26 cellular contexts compared by ENCODE assay signal in the genomic region with DNA sequence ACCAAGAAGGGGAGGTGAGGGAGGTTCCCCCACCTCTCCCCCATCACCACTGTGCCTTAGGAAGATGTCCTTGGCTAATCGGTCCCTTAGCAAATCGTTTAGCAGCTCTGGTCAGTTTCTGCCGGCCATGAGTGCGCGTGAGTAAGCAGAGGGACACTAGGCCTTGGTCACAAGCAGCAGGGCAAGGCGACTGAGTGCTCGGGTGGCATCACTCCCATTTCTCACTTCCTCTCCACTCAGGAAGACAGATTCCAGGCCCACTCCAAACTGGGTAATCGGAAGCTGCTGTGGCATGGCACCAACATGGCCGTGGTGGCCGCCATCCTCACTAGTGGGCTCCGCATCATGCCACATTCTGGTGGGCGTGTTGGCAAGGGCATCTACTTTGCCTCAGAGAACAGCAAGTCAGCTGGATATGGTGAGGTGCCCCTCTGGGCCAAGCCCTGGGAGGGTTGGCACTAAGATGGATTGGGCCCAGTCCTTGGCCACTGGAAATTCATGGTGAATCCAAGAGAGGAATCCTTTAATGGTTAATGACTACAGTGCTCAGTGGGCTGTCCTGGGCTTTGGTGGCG. TPM values are rescaled to one million over a fixed set of nuclear protein-coding genes. Genes with fewer than 3 reads are reported as not detected.
DNase-seq lines count a peak whose midpoint lies in the region; ATAC-seq and TF ChIP-seq lines count a peak whose summit lies in the region.
"Had no signal": no experiment of that assay in that cellular context is flagged by ENCODE, and none has a peak within 500 bp of the region (broad histone marks: within the 10 kb centered on the region; RNA-seq: fewer than 3 reads in every experiment).

No MANE protein-coding gene starts in this region.

- peaks cover 7% of the 10 kb centered on the region for H3K79me2 ChIP-seq in osteoblast (ENCODE audit: insufficient read depth, low read length)

- CTCF ChIA-PET in IMR-90 (lab: Yijun Ruan, JAX) = no interaction called here

- H3K4ac ChIP-seq in IMR-90 (ENCODE audit: low read depth, low read length) = no peak overlapping the region

- dilution Hi-C loops in IMR-90 (cut with HindIII; ENCODE audit: low sequenced_read_pairs, unreplicated experiment) = no loop called here

- peaks cover 3% of the 10 kb centered on the region for H4K20me1 ChIP-seq in IMR-90 (ENCODE audit: insufficient read depth, low read length)
- H4K20me1 ChIP-seq in osteoblast (ENCODE audit: insufficient read depth, low read length) = no peaks in the 10 kb centered on the region

- no peak overlapping the region for H4K91ac ChIP-seq in IMR-90 (ENCODE audit: insufficient read depth, low read depth, low read length)

- peaks cover 12% of the 10 kb centered on the region for H3K9me1 ChIP-seq in IMR-90 (ENCODE audit: insufficient read depth, low read length)

- no peak overlapping the region for H3K23ac ChIP-seq in IMR-90 (ENCODE audit: low read depth, low read length)

- no peak overlapping the region for H3K4me3 ChIP-seq in IMR-90 (ENCODE audit: insufficient read depth, low read depth, low read length)
- H3K4me3 ChIP-seq in endodermal cell (ENCODE audit: low read length) = no peak overlapping the region
- no peak overlapping the region for H3K4me3 ChIP-seq in osteoblast (ENCODE audit: insufficient read depth, low read length)
- H3K4me3 ChIP-seq: BLaER1 treated with 17β-estradiol and CSF1 and Interleukin-3, amounts not matched to agents 10 nM and 100 nM; PC-9 had no signal

- TF ChIP-seq RAD21 in IMR-90 (IDR thresholded peaks at IDR 0.05; ENCODE audit: low read length) = no peak

- TF ChIP-seq CTCF in IMR-90 (conservative IDR thresholded peaks at IDR 0.05; ENCODE audit: low read depth, low read length) (no peak), endodermal cell (conservative IDR thresholded peaks at IDR 0.05) (no peak), osteoblast (IDR thresholded peaks at IDR 0.05; ENCODE audit: extremely low read depth, low read depth, low read length) (no peak), CD14-positive monocyte (IDR thresholded peaks at IDR 0.05) (no peak)

- no peaks in the 10 kb centered on the region for H3K27me3 ChIP-seq in IMR-90 (ENCODE audit: control insufficient read depth, insufficient read depth, low read length)
- peaks cover 22% of the 10 kb centered on the region for H3K27me3 ChIP-seq in endodermal cell (ENCODE audit: control insufficient read depth, insufficient read depth, low read length, poor library complexity, severe bottlenecking)
- H3K27me3 ChIP-seq in osteoblast (ENCODE audit: insufficient read depth, low read length) = no peaks in the 10 kb centered on the region
- H3K27me3 ChIP-seq: BLaER1 treated with 17β-estradiol and CSF1 and Interleukin-3, amounts not matched to agents 10 nM and 100 nM had no signal

- no peak for ATAC-seq in IMR-90 (ENCODE audit: low read depth)
- no peak for ATAC-seq in HG02798 (IDR thresholded peaks at IDR 0.05; ENCODE audit: poor library complexity, unreplicated experiment)
- ATAC-seq: HepG2 had no signal

- intact Hi-C loops in IMR-90 (cut with micrococcal nuclease) (no loop called here), CD14-positive monocyte (cut with micrococcal nuclease) (no loop called here)

- H3K4me1 ChIP-seq in IMR-90 (ENCODE audit: control insufficient read depth, insufficient read depth, low read length) (peaks cover 12% of the 10 kb centered on the region), endodermal cell (ENCODE audit: control insufficient read depth, insufficient read depth, low read length) (peaks cover 6% of the 10 kb centered on the region), osteoblast (ENCODE audit: insufficient read depth, low read length) (peaks cover 18% of the 10 kb centered on the region)

- H3K18ac ChIP-seq in IMR-90 (ENCODE audit: low read depth, low read length) = no peak overlapping the region

- H3K56ac ChIP-seq in IMR-90 (ENCODE audit: extremely low read depth, insufficient read depth, low read length) = no peak overlapping the region

- peaks cover 2% of the 10 kb centered on the region for H3K36me3 Mint-ChIP-seq in T-helper 2 cell treated with Interferon-gamma antibody and Interleukin-4, amounts not matched to agents 5 μg/mL and 100 μg/mL, for 36 hours (ENCODE audit: low read depth)
- H3K36me3 Mint-ChIP-seq in endodermal cell (ENCODE audit: low read depth) (no peaks in the 10 kb centered on the region), CD14-positive monocyte (no peaks in the 10 kb centered on the region)

- H3K27me3 Mint-ChIP-seq in T-helper 2 cell treated with Interferon-gamma antibody and Interleukin-4, amounts not matched to agents 5 μg/mL and 100 μg/mL, for 36 hours (ENCODE audit: low read depth) = no peaks in the 10 kb centered on the region
- H3K27me3 Mint-ChIP-seq in endodermal cell (ENCODE audit: insufficient read depth) (peaks cover 30% of the 10 kb centered on the region), CD14-positive monocyte (ENCODE audit: low read depth in 3 of 3) (peaks cover 0 to 4% (median 2%) of the 10 kb centered on the region in 3 donors)

- H3K36me3 ChIP-seq in IMR-90 (ENCODE audit: control insufficient read depth, insufficient read depth, low read length) = peaks cover 2% of the 10 kb centered on the region; the same call in 1 of the 2 replicates
- no peaks in the 10 kb centered on the region for H3K36me3 ChIP-seq in endodermal cell (ENCODE audit: control insufficient read depth, insufficient read depth, low read length)
- peaks cover 24% of the 10 kb centered on the region for H3K36me3 ChIP-seq in osteoblast (ENCODE audit: insufficient read depth, low read length)
- H3K36me3 ChIP-seq: BLaER1 treated with 17β-estradiol and CSF1 and Interleukin-3, amounts not matched to agents 10 nM and 100 nM had no signal

- no peak overlapping the region for H2BK15ac ChIP-seq in IMR-90 (ENCODE audit: low read depth, low read length)

- no peak overlapping the region for H2BK5ac ChIP-seq in IMR-90 (ENCODE audit: low read depth, low read length, poor library complexity, severe bottlenecking)

- H3K27ac ChIP-seq in IMR-90 (ENCODE audit: insufficient read depth, low read length) (no peak overlapping the region), endodermal cell (ENCODE audit: low read depth, low read length) (no peak overlapping the region), osteoblast (ENCODE audit: low read depth, low read length) (no peak overlapping the region)
- H3K27ac ChIP-seq: 22Rv1; BLaER1 treated with 17β-estradiol and CSF1 and Interleukin-3, amounts not matched to agents 10 nM and 100 nM; PC-9 had no signal

- no TSS peak for BruUV-seq in IMR-90 (replicated peaks; lab: Mats Ljungman, UMichigan)

- in situ Hi-C loops in IMR-90 (cut with MboI; ENCODE audit: low sequenced_read_pairs) = loop anchor here (25.0 kb wide), 1 partner anchor 559 kb away; the partner anchor contains the start of genes MANF and RBM15B

- H3K79me1 ChIP-seq in IMR-90 (ENCODE audit: low read depth in 1 of 2, low read length in 2 of 2) = peaks cover 9 to 18% of the 10 kb centered on the region in 2 experiments; a peak in 3 of 4 replicates

- no peak for DNase-seq in T-helper 2 cell treated with Interferon-gamma antibody and Interleukin-4, amounts not matched to agents 5 μg/mL and 100 μg/mL, for 36 hours (ENCODE audit: low spot score)
- no peak for DNase-seq in T-helper 2 cell
- DNase-seq in IMR-90 = no peak
- DNase-seq in endodermal cell = peak; percentile 27
- peak; percentile 77 for DNase-seq in osteoblast (ENCODE audit: insufficient read length, low spot score, missing footprints)
- no peak for DNase-seq in effector CD4-positive, alpha-beta T cell
- DNase-seq in CD14-positive monocyte (ENCODE audit: low spot score) = no peak
- DNase-seq: ACHN, Calu3, DMS153, H7, KBM-7, NCI-H1092 treated with DMSO at 0.1 percent for 48 hours, NCI-H1436 treated with DMSO at 0.1 percent for 48 hours, NCI-H1930, NCI-H2227 treated with DMSO at 0.1 percent for 48 hours, NCI-H510A, NCI-H748 treated with DMSO at 0.1 percent for 48 hours, PC-9, RPMI8226 had no signal

- H3K9me3 ChIP-seq in IMR-90 (ENCODE audit: control insufficient read depth, insufficient read depth, low read length) (no peaks in the 10 kb centered on the region), endodermal cell (ENCODE audit: control insufficient read depth, low read length) (no peaks in the 10 kb centered on the region), osteoblast (ENCODE audit: low read depth, low read length) (no peaks in the 10 kb centered on the region)
- H3K9me3 ChIP-seq: BLaER1 treated with 17β-estradiol and CSF1 and Interleukin-3, amounts not matched to agents 10 nM and 100 nM had no signal

- peak overlapping the region; percentile 30 for H2AK9ac ChIP-seq in IMR-90 (replicated peaks; ENCODE audit: low read depth, low read length, poor library complexity)

- no peak overlapping the region for H2BK20ac ChIP-seq in IMR-90 (ENCODE audit: low read depth, low read length)

- no peak overlapping the region for H3K4me3 Mint-ChIP-seq in T-helper 2 cell treated with Interferon-gamma antibody and Interleukin-4, amounts not matched to agents 5 μg/mL and 100 μg/mL, for 36 hours
- H3K4me3 Mint-ChIP-seq in endodermal cell (no peak overlapping the region), CD14-positive monocyte (no peak overlapping the region)

- no peaks in the 10 kb centered on the region for H3K9me3 Mint-ChIP-seq in T-helper 2 cell treated with Interferon-gamma antibody and Interleukin-4, amounts not matched to agents 5 μg/mL and 100 μg/mL, for 36 hours
- no peaks in the 10 kb centered on the region for H3K9me3 Mint-ChIP-seq in endodermal cell
- peaks cover 0 to 1% (median 0%) of the 10 kb centered on the region in 7 donors for H3K9me3 Mint-ChIP-seq in CD14-positive monocyte
- H3K9me3 Mint-ChIP-seq: CD8-positive, alpha-beta memory T cell had no signal

- no peak for TF ChIP-seq POLR2A in IMR-90 (IDR thresholded peaks at IDR 0.05; ENCODE audit: low read depth, low read length)

- H4K8ac ChIP-seq in IMR-90 (ENCODE audit: low read depth in 2 of 2, low read length in 2 of 2) = no peak overlapping the region

- no peak overlapping the region for H2AFZ ChIP-seq in IMR-90 (replicated peaks; ENCODE audit: low read length, poor library complexity)
- H2AFZ ChIP-seq in osteoblast (ENCODE audit: low read length) = no peak overlapping the region
- H2AFZ ChIP-seq: PC-9 had no signal

- peaks cover 7% of the 10 kb centered on the region for H3K4me1 Mint-ChIP-seq in T-helper 2 cell treated with Interferon-gamma antibody and Interleukin-4, amounts not matched to agents 5 μg/mL and 100 μg/mL, for 36 hours (ENCODE audit: low read depth)
- H3K4me1 Mint-ChIP-seq in endodermal cell (peaks cover 7% of the 10 kb centered on the region), CD14-positive monocyte (peaks cover 16% of the 10 kb centered on the region)

- H3K9ac ChIP-seq in IMR-90 (ENCODE audit: low read depth, low read length) (no peak overlapping the region), endodermal cell (ENCODE audit: extremely low read depth, low read length, poor library complexity, severe bottlenecking) (no peak overlapping the region)
- H3K9ac ChIP-seq: BLaER1 treated with 17β-estradiol and CSF1 and Interleukin-3, amounts not matched to agents 10 nM and 100 nM had no signal

- no peak overlapping the region for H4K5ac ChIP-seq in IMR-90 (ENCODE audit: low read depth, low read length)

- peak overlapping the region; percentile 21 for H3K27ac Mint-ChIP-seq in T-helper 2 cell treated with Interferon-gamma antibody and Interleukin-4, amounts not matched to agents 5 μg/mL and 100 μg/mL, for 36 hours
- no peak overlapping the region for H3K27ac Mint-ChIP-seq in endodermal cell
- H3K27ac Mint-ChIP-seq in CD14-positive monocyte = peak overlapping the region in 1 of 7 donors; percentile 57
- H3K27ac Mint-ChIP-seq: CD8-positive, alpha-beta memory T cell had no signal

- no peak overlapping the region for H2AK5ac ChIP-seq in IMR-90 (ENCODE audit: low read depth, low read length)

- H3K4me2 ChIP-seq in IMR-90 (ENCODE audit: low read depth, low read length) (no peak overlapping the region), osteoblast (ENCODE audit: insufficient read depth, low read length) (no peak overlapping the region)
- H3K4me2 ChIP-seq: BLaER1 treated with 17β-estradiol and CSF1 and Interleukin-3, amounts not matched to agents 10 nM and 100 nM; PC-9 had no signal

- no peak overlapping the region for H3K14ac ChIP-seq in IMR-90 (replicated peaks; ENCODE audit: low read depth, low read length)

- WGBS in IMR-90 (ENCODE audit: extremely low coverage in 2 of 2, insufficient read length in 1 of 2), 2 experiments = 96% methylated on average over 10 of the region's 13 CpGs; no CpG with 5 or more reads in 1 of the 2 experiments
- WGBS in endodermal cell (ENCODE audit: insufficient coverage in 1 of 2, insufficient read length in 1 of 2), 2 experiments = 94 to 95% methylated on average over 8 to 13 of the region's 13 CpGs

- H2BK120ac ChIP-seq in IMR-90 (ENCODE audit: low read depth, low read length) = no peak overlapping the region

- POLR2A ChIA-PET in IMR-90 (lab: Charles Lee; ENCODE audit: unreplicated experiment) = no interaction called here

RNA-seq across cellular contexts. Expression of gene PARP3, which starts 3.9 kb away (rescaled TPM):
- total RNA-seq in IMR-90 (2012; rRNA removed) = 14.4 and 16.3 TPM in 2 replicates
- 22.0 and 22.5 TPM in 2 replicates for polyA plus RNA-seq in IMR-90 (2012; rRNA removed)
- 14.1 and 15.6 TPM in 2 replicates for polyA plus RNA-seq in IMR-90 (2012; cell fraction: cytosol; rRNA removed)
- 53.8 and 79.0 TPM in 2 replicates for polyA plus RNA-seq in IMR-90 (2012; cell fraction: nucleus; rRNA removed; ENCODE audit: low replicate concordance)
- 1 to 10 TPM; 4.5 to 5.7 TPM for total RNA-seq in endodermal cell
- polyA plus RNA-seq in endodermal cell (2013, experiment 1 of 2) = 3.3 TPM
- 3.3 TPM for polyA plus RNA-seq in endodermal cell (2013, experiment 2 of 2)
- 39.2 and 46.0 TPM in 2 replicates for total RNA-seq in osteoblast
- 1 to 10 TPM; 1.2 to 1.7 TPM for polyA plus RNA-seq in CD14-positive monocyte

RNA-seq across cellular contexts. Expression of gene RRP9, which starts 4.3 kb away (rescaled TPM):
- total RNA-seq in IMR-90 (2012; rRNA removed) (38.6 and 39.8 TPM in 2 replicates), endodermal cell (10 to 100 TPM; 38.6 to 89.3 TPM), osteoblast (18.0 and 20.6 TPM in 2 replicates)
- polyA plus RNA-seq in IMR-90 (2012; rRNA removed) (30.9 and 32.1 TPM in 2 replicates), CD14-positive monocyte (10 to 100 TPM in 1 of 2 donors, 1 to 10 TPM in 1; 6.7 to 10.4 TPM)
- polyA plus RNA-seq in IMR-90 (2012; cell fraction: cytosol; rRNA removed) = 27.6 and 33.0 TPM in 2 replicates
- 21.4 and 51.0 TPM in 2 replicates for polyA plus RNA-seq in IMR-90 (2012; cell fraction: nucleus; rRNA removed; ENCODE audit: low replicate concordance)
- 21.2 TPM for polyA plus RNA-seq in endodermal cell (2013, experiment 1 of 2)
- 22.4 TPM for polyA plus RNA-seq in endodermal cell (2013, experiment 2 of 2)

RNA-seq across cellular contexts. Expression of gene GPR62, which starts 9.2 kb away (rescaled TPM):
- total RNA-seq in IMR-90 (2012; rRNA removed) (under 0.01 TPM in 1 of 2 replicates, not detected in the other), endodermal cell (under 1 TPM; 0.40 to 0.44 TPM), osteoblast (under 0.01 TPM in 1 of 2 replicates, not detected in the other)
- polyA plus RNA-seq in IMR-90 (2012; rRNA removed) (not detected in 2 replicates), CD14-positive monocyte (not detected)
- polyA plus RNA-seq in IMR-90 (2012; cell fraction: cytosol; rRNA removed) = 0.03 TPM in 1 of 2 replicates, not detected in the other
- 0.08 and 0.35 TPM in 2 replicates for polyA plus RNA-seq in IMR-90 (2012; cell fraction: nucleus; rRNA removed; ENCODE audit: low replicate concordance)
- polyA plus RNA-seq in endodermal cell (2013, experiment 1 of 2) = 0.11 TPM
- not detected for polyA plus RNA-seq in endodermal cell (2013, experiment 2 of 2)
- total RNA-seq: Calu3; CD8-positive, alpha-beta memory T cell; G401; HepG2; PC-9 had no signal
- polyA plus RNA-seq: CD8-positive, alpha-beta memory T cell; HepG2 had no signal

RNA-seq across cellular contexts. Expression of gene PCBP4, which starts 21.2 kb away (rescaled TPM):
- total RNA-seq in IMR-90 (2012; rRNA removed) = 70.8 and 71.1 TPM in 2 replicates
- 110 and 122 TPM in 2 replicates for polyA plus RNA-seq in IMR-90 (2012; rRNA removed)
- 83.1 and 134 TPM in 2 replicates for polyA plus RNA-seq in IMR-90 (2012; cell fraction: cytosol; rRNA removed)
- 274 and 587 TPM in 2 replicates for polyA plus RNA-seq in IMR-90 (2012; cell fraction: nucleus; rRNA removed; ENCODE audit: low replicate concordance)
- 10 to 100 TPM; 54.1 to 68.1 TPM for total RNA-seq in endodermal cell
- 184 TPM for polyA plus RNA-seq in endodermal cell (2013, experiment 1 of 2)
- 158 TPM for polyA plus RNA-seq in endodermal cell (2013, experiment 2 of 2)
- 19.7 and 22.4 TPM in 2 replicates for total RNA-seq in osteoblast
- under 1 TPM; 0.09 to 0.22 TPM for polyA plus RNA-seq in CD14-positive monocyte

RNA-seq across cellular contexts. Expression of gene ABHD14B, which starts 27.8 kb away (rescaled TPM):
- 6.4 and 7.2 TPM in 2 replicates for total RNA-seq in IMR-90 (2012; rRNA removed)
- polyA plus RNA-seq in IMR-90 (2012; rRNA removed) = 28.3 and 30.4 TPM in 2 replicates
- polyA plus RNA-seq in IMR-90 (2012; cell fraction: cytosol; rRNA removed) = 17.0 and 38.2 TPM in 2 replicates
- 29.9 and 36.0 TPM in 2 replicates for polyA plus RNA-seq in IMR-90 (2012; cell fraction: nucleus; rRNA removed; ENCODE audit: low replicate concordance)
- total RNA-seq in endodermal cell = 10 to 100 TPM; 11.4 to 12.9 TPM
- polyA plus RNA-seq in endodermal cell (2013, experiment 1 of 2) = 10.4 TPM
- polyA plus RNA-seq in endodermal cell (2013, experiment 2 of 2) = 8.6 TPM
- total RNA-seq in osteoblast = 38.7 and 44.2 TPM in 2 replicates
- 10 to 100 TPM; 20.3 to 23.4 TPM for polyA plus RNA-seq in CD14-positive monocyte

Comparison
In these comparisons a context has a peak if more than half of its experiments do, and no peak if none do; other contexts are left out.
1. DNase-seq: peak in endodermal cell (single experiment) and osteoblast (single experiment); none in T-helper 2 cell treated with Interferon-gamma antibody and Interleukin-4, amounts not matched to agents 5 μg/mL and 100 μg/mL, for 36 hours (single experiment), T-helper 2 cell (0 of 5), IMR-90 (single experiment), effector CD4-positive, alpha-beta T cell (single experiment) and CD14-positive monocyte (single experiment).